ENCODE assay signal across 7 cellular contexts in the genomic region with DNA sequence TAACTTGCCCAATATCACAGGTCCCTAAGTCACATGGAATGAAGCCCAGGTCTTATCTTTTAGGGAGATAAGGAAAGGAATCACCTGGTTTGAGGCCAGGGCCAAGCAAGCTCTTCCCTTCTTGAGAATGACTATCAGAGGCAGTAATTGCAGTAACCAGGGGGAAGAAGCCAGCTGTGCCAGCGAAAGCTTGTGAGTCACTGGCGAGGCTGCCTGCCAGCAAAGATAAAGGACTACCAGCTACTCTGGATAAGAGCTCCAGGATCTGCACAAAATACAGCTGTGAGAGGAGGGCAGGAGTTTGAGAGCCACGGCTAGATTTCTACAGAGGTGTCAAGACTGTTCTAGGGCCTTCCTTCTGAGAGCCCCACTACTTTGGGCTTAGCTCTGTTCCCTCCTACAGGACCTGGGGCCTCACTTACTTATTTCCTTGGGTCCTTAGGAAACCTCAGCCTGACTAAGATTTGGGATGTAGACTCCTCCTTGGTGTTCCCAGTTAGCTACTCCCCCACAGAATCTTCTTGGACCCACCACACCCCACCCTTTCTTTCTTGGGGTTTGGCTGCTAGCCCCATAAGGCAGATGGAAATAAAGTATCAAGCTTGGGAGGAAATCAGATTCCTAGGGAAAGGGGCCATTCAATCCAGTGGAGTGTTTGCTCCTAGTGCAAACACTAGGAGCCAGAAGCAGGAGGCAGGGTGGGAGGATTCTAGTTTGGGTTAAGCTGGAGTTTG. TPM values are rescaled to one million over a fixed set of nuclear protein-coding genes. Genes with fewer than 3 reads are reported as not detected.
DNase-seq lines count a peak whose midpoint lies in the region; ATAC-seq, FAIRE-seq and TF ChIP-seq lines count a peak whose summit lies in the region.
"Had no signal": no experiment of that assay in that cellular context is flagged by ENCODE, and none has a peak within 500 bp of the region (broad histone marks: within the 10 kb centered on the region; RNA-seq: fewer than 3 reads in every experiment).

No MANE protein-coding gene starts in this region.

- H3K9me3 ChIP-seq in A673 (ENCODE audit: low read depth, low read length, poor library complexity, severe bottlenecking), result no peaks in the 10 kb centered on the region
- H3K9me3 ChIP-seq in Panc1 (ENCODE audit: control insufficient read depth, insufficient read depth, low read depth, low read length), result no peaks in the 10 kb centered on the region

- POLR2A ChIA-PET in A673 (lab: Charles Lee; ENCODE audit: low non-redundant PET), result no interaction called here
- POLR2A ChIA-PET in Panc1 (lab: Charles Lee), result interaction anchor here (0.5 kb wide), 1 partner anchor 231 kb away, joined by 3 read pairs; a partner anchor contains a TSS

- CTCF ChIA-PET in A673 (lab: Charles Lee) (interaction anchor here (0.6 to 3.1 kb wide), 2 partner anchors 113 to 295 kb away, joined by 3 to 25 read pairs; no protein-coding TSS in a partner anchor), Panc1 (lab: Charles Lee) (interaction anchor here (0.6 to 4.0 kb wide), 5 partner anchors 49 to 507 kb away, joined by 3 to 56 read pairs (median 11); no protein-coding TSS in a partner anchor)

- H3K4me1 ChIP-seq in A673 (ENCODE audit: insufficient read depth, low read length, poor library complexity, severe bottlenecking), result no peaks in the 10 kb centered on the region
- no peaks in the 10 kb centered on the region for H3K4me1 ChIP-seq in Panc1 (ENCODE audit: control insufficient read depth, insufficient read depth, low read length)

- no peak for TF ChIP-seq CTCF in A673 (conservative IDR thresholded peaks at IDR 0.05; ENCODE audit: low read depth, low read length)
- no peak for TF ChIP-seq CTCF in Panc1 (IDR thresholded peaks at IDR 0.05)

- H3K36me3 ChIP-seq in A673 (ENCODE audit: insufficient read depth, low read length, poor library complexity, severe bottlenecking) (no peaks in the 10 kb centered on the region), Panc1 (ENCODE audit: control insufficient read depth, insufficient read depth, low read length) (no peaks in the 10 kb centered on the region)

- BruUV-seq in A673 (replicated peaks; lab: Mats Ljungman, UMichigan) (no TSS peak), Panc1 (replicated peaks; lab: Mats Ljungman, UMichigan) (no TSS peak)

- DNase-seq in A673 (ENCODE audit: low spot score), result peak; percentile 79
- peak; percentile 25 for DNase-seq in Panc1 (ENCODE audit: low read depth, low spot score)
- DNase-seq in left ventricle myocardium superior, result peak; percentile 80
- DNase-seq in activated CD4-positive, alpha-beta T cell treated with anti-CD3 and anti-CD28 coated beads, Interleukin-2, amount 50 U/mL, for 1 hour, result no peak
- no peak for DNase-seq in GM12892 (ENCODE audit: insufficient read length)
- DNase-seq in GF-D8 (lab: John Stamatoyannopoulos, UW), result no peak

- no peak for FAIRE-seq in GM12892 (lab: Jason Lieb, UNC)

- intact Hi-C loops in A673 (cut with micrococcal nuclease; ENCODE audit: unreplicated experiment) (loop anchor here (5.0 kb wide), 1 partner anchor 102 kb away; no protein-coding TSS in a partner anchor), Panc1 (cut with micrococcal nuclease; ENCODE audit: unreplicated experiment) (loop anchor here (2.0 kb wide), 2 partner anchors 65 to 103 kb away; no protein-coding TSS in a partner anchor), left ventricle myocardium superior (cut with micrococcal nuclease) (no loop called here)

- in situ Hi-C loops in Panc1 (cut with HindIII; ENCODE audit: low pct_unique_long_range_greater_than_20kb, low sequenced_read_pairs), result no loop called here

- H3K27ac ChIP-seq in A673 (ENCODE audit: low read depth, low read length, poor library complexity, severe bottlenecking), result no peak overlapping the region
- no peak overlapping the region for H3K27ac ChIP-seq in Panc1 (ENCODE audit: low read length)
- H3K27ac ChIP-seq: C4-2B had no signal

- ATAC-seq in Panc1, result peak; percentile 79
- peak; percentile 89 for ATAC-seq in left ventricle myocardium superior

- H3K4me3 ChIP-seq in A673 (ENCODE audit: low read depth, low read length, poor library complexity, severe bottlenecking), result no peak overlapping the region
- H3K4me3 ChIP-seq in Panc1 (ENCODE audit: low read depth in 2 of 2, low read length in 2 of 2), result no peak overlapping the region

- no peak for TF ChIP-seq POLR2A in GM12892 (IDR thresholded peaks at IDR 0.05; ENCODE audit: low read depth, low read length)

- H3K27me3 ChIP-seq in A673 (replicated peaks; ENCODE audit: insufficient read depth, low read depth, low read length, poor library complexity) (no peaks in the 10 kb centered on the region), Panc1 (ENCODE audit: control insufficient read depth, insufficient read depth, low read length) (peaks cover 2% of the 10 kb centered on the region)

RNA-seq across cellular contexts. Expression of a gene that starts 9.6 kb away (rescaled TPM):
- total RNA-seq in A673 (2021), result not detected in 2 replicates
- total RNA-seq in Panc1 (2021; ENCODE audit: unreplicated experiment), result not detected
- polyA plus RNA-seq in Panc1 (2012; ENCODE audit: insufficient read length), result not detected
- not detected for total RNA-seq in left ventricle myocardium superior
- not detected for polyA plus RNA-seq in GM12892 (2012; ENCODE audit: missing spikeins)

RNA-seq across cellular contexts. Expression of a gene that starts 11.1 kb away (rescaled TPM):
- not detected in 2 replicates for total RNA-seq in A673 (2021)
- total RNA-seq in Panc1 (2021; ENCODE audit: unreplicated experiment), result 0.62 TPM
- 0.23 TPM for polyA plus RNA-seq in Panc1 (2012; ENCODE audit: insufficient read length)
- not detected for total RNA-seq in left ventricle myocardium superior
- not detected for polyA plus RNA-seq in GM12892 (2012; ENCODE audit: missing spikeins)

RNA-seq across cellular contexts. Expression of a gene that starts 15.6 kb away (rescaled TPM):
- total RNA-seq in A673 (2021), result 18.6 and 23.3 TPM in 2 replicates
- total RNA-seq in Panc1 (2021; ENCODE audit: unreplicated experiment), result 42.8 TPM
- polyA plus RNA-seq in Panc1 (2012; ENCODE audit: insufficient read length), result 47.5 TPM
- 16.3 TPM for total RNA-seq in left ventricle myocardium superior
- 10.2 TPM for polyA plus RNA-seq in GM12892 (2012; ENCODE audit: missing spikeins)

RNA-seq across cellular contexts. Expression of a gene that starts 44.6 kb away (rescaled TPM):
- total RNA-seq in A673 (2021), result not detected in 2 replicates
- not detected for total RNA-seq in Panc1 (2021; ENCODE audit: unreplicated experiment)
- polyA plus RNA-seq in Panc1 (2012; ENCODE audit: insufficient read length), result 0.19 TPM
- not detected for total RNA-seq in left ventricle myocardium superior
- polyA plus RNA-seq in GM12892 (2012; ENCODE audit: missing spikeins), result not detected

RNA-seq across cellular contexts. Expression of a gene that starts 51.0 kb away (rescaled TPM):
- total RNA-seq in A673 (2021) (not detected in 2 replicates), Panc1 (2021; ENCODE audit: unreplicated experiment) (not detected), left ventricle myocardium superior (not detected)
- polyA plus RNA-seq in Panc1 (2012; ENCODE audit: insufficient read length), result not detected
- not detected for polyA plus RNA-seq in GM12892 (2012; ENCODE audit: missing spikeins)

Comparison
In these comparisons a context has a peak if more than half of its experiments do, and no peak if none do; other contexts are left out.
1. DNase-seq: peak in A673 (single experiment), Panc1 (single experiment) and left ventricle myocardium superior (single experiment); none in activated CD4-positive, alpha-beta T cell treated with anti-CD3 and anti-CD28 coated beads, Interleukin-2, amount 50 U/mL, for 1 hour (single experiment), GM12892 (single experiment) and GF-D8 (single experiment).